8 cellular contexts compared by ENCODE assay signal in the genomic region with DNA sequence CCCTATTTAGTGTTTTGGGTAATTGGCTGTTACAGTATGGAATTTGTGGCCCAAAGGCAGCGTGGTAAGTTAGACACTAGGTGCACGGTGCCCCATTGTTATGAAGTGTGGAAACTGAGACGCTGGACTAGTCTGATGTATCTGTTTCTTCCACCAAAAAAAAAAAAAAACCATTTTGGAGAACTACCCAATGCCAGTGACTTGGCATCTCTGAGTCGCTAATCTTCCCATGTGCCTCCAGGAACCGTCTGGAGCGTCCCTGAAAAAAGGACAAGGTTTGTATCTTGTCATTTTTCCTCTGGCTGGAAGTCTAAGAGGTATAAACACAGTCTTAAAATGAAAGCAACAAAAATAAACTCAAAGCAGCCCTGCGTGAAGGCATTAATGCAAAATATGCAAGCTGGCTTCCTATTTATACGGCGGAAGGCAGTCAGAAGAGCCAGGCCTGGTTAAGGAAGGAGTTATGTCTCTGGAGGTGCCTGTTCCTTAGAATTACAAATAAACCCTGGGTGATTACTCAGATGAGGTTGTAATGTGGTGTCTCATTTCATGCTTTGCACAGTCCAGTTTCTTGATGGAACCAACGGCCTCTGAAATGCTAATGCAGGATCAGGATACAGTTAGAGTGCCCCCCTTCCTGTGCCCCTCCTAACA. TPM values are rescaled to one million over a fixed set of nuclear protein-coding genes. Genes with fewer than 3 reads are reported as not detected.
DNase-seq lines count a peak whose midpoint lies in the region; ATAC-seq, FAIRE-seq and TF ChIP-seq lines count a peak whose summit lies in the region.
"Had no signal": no experiment of that assay in that cellular context is flagged by ENCODE, and none has a peak within 500 bp of the region (broad histone marks: within the 10 kb centered on the region; RNA-seq: fewer than 3 reads in every experiment).

No MANE protein-coding gene starts in this region.

- FAIRE-seq in GM12878 (lab: Jason Lieb, UNC) = no peak

- H3K4me2 ChIP-seq in GM12878 (ENCODE audit: control insufficient read depth, insufficient read depth) = peak overlapping the region; percentile 49

- SMC1A ChIA-PET in GM12878 (lab: Charles Lee; ENCODE audit: uncharacterized antibody, unreplicated experiment) = interaction anchor here (0.6 to 1.1 kb wide), 2 partner anchors 10 to 370 kb away, joined by 3 to 7 read pairs; no protein-coding TSS in a partner anchor

- H3K9ac ChIP-seq in HUES6 (ENCODE audit: low read length) = peak overlapping the region; percentile 96
- peak overlapping the region; percentile 41 for H3K9ac ChIP-seq in GM12878 (ENCODE audit: control insufficient read depth, insufficient read depth, low read length)

- H3K4me1 ChIP-seq in HUES6 (ENCODE audit: control insufficient read depth, insufficient read depth, low read length) (peaks cover 89% of the 10 kb centered on the region), GM12878 (ENCODE audit: control insufficient read depth, insufficient read depth, low read length) (peaks cover 52% of the 10 kb centered on the region), left lung (peaks cover 69 to 95% of the 10 kb centered on the region in 2 donors)

- no peak for TF ChIP-seq EP300 in GM12878 (IDR thresholded peaks at IDR 0.05; ENCODE audit: borderline replicate concordance in 1 of 2, control insufficient read depth in 1 of 2, low read depth in 2 of 2, low read length in 2 of 2)

- H3K27me3 ChIP-seq in HUES6 (ENCODE audit: control insufficient read depth, insufficient read depth, low read length) (no peaks in the 10 kb centered on the region), GM12878 (replicated peaks in 1 of 2; ENCODE audit: control insufficient read depth in 2 of 2, insufficient read depth in 2 of 2, low read length in 1 of 2) (no peaks in the 10 kb centered on the region), left lung (no peaks in the 10 kb centered on the region)

- 2% methylated on average over 10 of the region's 10 CpGs for WGBS in GM12878 (ENCODE audit: insufficient coverage, insufficient replicate concordance, low lambda C conversion rate, missing lambda C conversion rate)

- H3K36me3 ChIP-seq in HUES6 (ENCODE audit: control insufficient read depth, insufficient read depth, low read length) (peaks cover 8% of the 10 kb centered on the region; the same call in 1 of the 2 replicates), GM12878 (ENCODE audit: control insufficient read depth in 2 of 2, insufficient read depth in 2 of 2, low read length in 1 of 2) (peaks cover 3 to 9% of the 10 kb centered on the region in 2 experiments), left lung (peaks cover 0 to 9% of the 10 kb centered on the region in 2 donors)

- TF ChIP-seq CTCF in GM12878 (IDR thresholded peaks at IDR 0.05 in 2 of 3, conservative IDR thresholded peaks at IDR 0.05 in 1 of 3; ENCODE audit: control insufficient read depth in 2 of 3, extremely low read depth in 1 of 3, insufficient read depth in 1 of 3, low read depth in 3 of 3, low read length in 3 of 3) (no peak), left lung (IDR thresholded peaks at IDR 0.05) (no peak)

- POLR2A ChIA-PET in GM12878 (lab: Charles Lee) = interaction anchor here (0.6 kb wide), 2 partner anchors 14 to 196 kb away, joined by 4 to 6 read pairs; no protein-coding TSS in a partner anchor

- intact Hi-C loops in GM12878 (cut with micrococcal nuclease; ENCODE audit: unreplicated experiment) (no loop called here), left lung (cut with DNase I) (no loop called here)

- H3K4me3 ChIP-seq in HUES6 (ENCODE audit: low read depth, low read length) = no peak overlapping the region; the same call in 1 of the 2 replicates
- H3K4me3 ChIP-seq in GM12878 = peak overlapping the region; percentile 37; the same call in 1 of the 2 replicates
- H3K4me3 ChIP-seq in left lung = no peak overlapping the region

- no TSS peak for BruUV-seq in GM12878 (replicated peaks; lab: Mats Ljungman, UMichigan)

- no peaks in the 10 kb centered on the region; the same call in 1 of the 2 replicates for H4K20me1 ChIP-seq in GM12878 (ENCODE audit: control insufficient read depth, insufficient read depth)

- in situ Hi-C loops in GM12878 (cut with MboI) = no loop called here

- DNase-seq in GM12878 (ENCODE audit: low read depth, low spot score) (no peak), left lung (no peak), NCI-H748 (lab: John Stamatoyannopoulos, UW; ENCODE audit: unreplicated experiment) (no peak), NCI-H2171 treated with DMSO at 0.1 percent for 48 hours (lab: John Stamatoyannopoulos, UW) (no peak), mucosa of gallbladder (ENCODE audit: low spot score) (no peak)
- DNase-seq: stimulated activated CD4-positive, alpha-beta T cell treated with anti-CD3 and anti-CD28 coated beads, Interleukin-12 subunit alpha, Interleukin-12 subunit beta, amount 100 ng/mL, for 4 hours had no signal

- H2AFZ ChIP-seq in GM12878 (ENCODE audit: control insufficient read depth, low read depth, low read length) = no peak overlapping the region

- no peak for TF ChIP-seq POLR2A in GM12878 (IDR thresholded peaks at IDR 0.05; ENCODE audit: low read depth, low read length)

- H3K27ac ChIP-seq in HUES6 (ENCODE audit: low read depth, low read length) (peak overlapping the region; percentile 97), GM12878 (ENCODE audit: control insufficient read depth, insufficient read depth) (peak overlapping the region; percentile 55), left lung (peak overlapping the region; percentile 86 to 93), temporal lobe (ENCODE audit: low read depth, low read length) (peak overlapping the region; percentile 87)

- no peak for ATAC-seq in GM12878
- ATAC-seq in left lung = no peak

- H3K9me3 ChIP-seq in HUES6 (ENCODE audit: control insufficient read depth, insufficient read depth, low read depth, low read length) (no peaks in the 10 kb centered on the region), GM12878 (replicated peaks; ENCODE audit: control insufficient read depth, insufficient read depth, low read length) (no peaks in the 10 kb centered on the region), left lung (no peaks in the 10 kb centered on the region)

- CTCF ChIA-PET in GM12878 (lab: Yijun Ruan, JAX) = interaction anchor here (0.6 to 1.4 kb wide), 5 partner anchors 11 to 220 kb away, joined by 3 to 6 read pairs (median 3); no protein-coding TSS in a partner anchor

- RAD21 ChIA-PET in GM12878 (lab: Charles Lee; ENCODE audit: unreplicated experiment) = interaction anchor here (0.5 kb wide), 1 partner anchor 9 kb away, joined by 4 read pairs; no protein-coding TSS in a partner anchor

- no peak for TF ChIP-seq RAD21 in GM12878 (IDR thresholded peaks at IDR 0.05; ENCODE audit: insufficient read depth, low read depth, low read length)

- peaks cover 77% of the 10 kb centered on the region for H3K79me2 ChIP-seq in GM12878 (ENCODE audit: control insufficient read depth, insufficient read depth, low read length)

RNA-seq across cellular contexts. Expression of gene ACTN4, which starts 20.2 kb away (rescaled TPM):
- 94.9 and 116 TPM in 2 replicates for total RNA-seq in GM12878 (2013; cell fraction: nucleolus; rRNA removed)
- total RNA-seq in GM12878 (2014; rRNA removed) = 131 and 173 TPM in 2 replicates
- total RNA-seq in GM12878 (2014; rRNA removed; fragmentation: Illumina TruSeq; extraction: Trizol) = 26.9 and 30.4 TPM in 2 replicates
- 278 and 293 TPM in 2 replicates for total RNA-seq in GM12878 (2021)
- polyA plus RNA-seq in GM12878 (2011; ENCODE audit: low read depth) = 84.3 TPM
- 40.0 and 127 TPM in 2 replicates for polyA plus RNA-seq in GM12878 (2011; rRNA removed)
- polyA plus RNA-seq in GM12878 (2011; cell fraction: cytosol; rRNA removed) = 71.1 and 76.5 TPM in 2 replicates
- 300 and 637 TPM in 2 replicates for polyA plus RNA-seq in GM12878 (2011; cell fraction: nucleus; rRNA removed)
- 113 and 154 TPM in 2 replicates for polyA plus RNA-seq in GM12878 (2012)
- 99.2 and 135 TPM in 2 replicates for polyA plus RNA-seq in GM12878 (2014; fragmentation: Illumina TruSeq; extraction: Trizol)
- 1 to 10 TPM; 2.4 to 6.7 TPM for polyA plus RNA-seq in GM12878 (2014; fragmentation: Nextera tagmentation; extraction: Ambion mirVana)
- polyA plus RNA-seq in GM12878 (2014; rRNA removed) = 123 and 187 TPM in 2 replicates
- 10 to 100 TPM; 37.9 to 45.7 TPM for polyA plus RNA-seq in GM12878 (2016; fragmentation: Nextera tagmentation; extraction: Ambion mirVana)
- 59.8 and 89.6 TPM in 2 replicates for polyA minus RNA-seq in GM12878 (2011; rRNA and poly(A)+ RNA removed)
- 39.3 and 47.6 TPM in 2 replicates for polyA minus RNA-seq in GM12878 (2011; cell fraction: cytosol; rRNA and poly(A)+ RNA removed)
- polyA minus RNA-seq in GM12878 (2011; cell fraction: nucleus; rRNA and poly(A)+ RNA removed) = 27.4 and 67.4 TPM in 2 replicates
- 100 to 1,000 TPM; 576 to 647 TPM for total RNA-seq in left lung
- 51.9 TPM for total RNA-seq in temporal lobe
- total RNA-seq in mucosa of gallbladder = 628 TPM

RNA-seq across cellular contexts. Expression of gene EIF3K, which starts 48.7 kb away (rescaled TPM):
- total RNA-seq in GM12878 (2013; cell fraction: nucleolus; rRNA removed) = 94.4 and 105 TPM in 2 replicates
- total RNA-seq in GM12878 (2014; rRNA removed) = 454 and 468 TPM in 2 replicates
- total RNA-seq in GM12878 (2014; rRNA removed; fragmentation: Illumina TruSeq; extraction: Trizol) = 344 and 358 TPM in 2 replicates
- 378 and 384 TPM in 2 replicates for total RNA-seq in GM12878 (2021)
- polyA plus RNA-seq in GM12878 (2011; ENCODE audit: low read depth) = 241 TPM
- 156 and 330 TPM in 2 replicates for polyA plus RNA-seq in GM12878 (2011; rRNA removed)
- 865 and 965 TPM in 2 replicates for polyA plus RNA-seq in GM12878 (2011; cell fraction: cytosol; rRNA removed)
- polyA plus RNA-seq in GM12878 (2011; cell fraction: nucleus; rRNA removed) = 352 and 437 TPM in 2 replicates
- 356 and 358 TPM in 2 replicates for polyA plus RNA-seq in GM12878 (2012)
- 862 and 927 TPM in 2 replicates for polyA plus RNA-seq in GM12878 (2014; fragmentation: Illumina TruSeq; extraction: Trizol)
- 100 to 1,000 TPM; 715 to 863 TPM for polyA plus RNA-seq in GM12878 (2014; fragmentation: Nextera tagmentation; extraction: Ambion mirVana)
- polyA plus RNA-seq in GM12878 (2014; rRNA removed) = 515 and 596 TPM in 2 replicates
- 100 to 1,000 TPM; 393 to 403 TPM for polyA plus RNA-seq in GM12878 (2016; fragmentation: Nextera tagmentation; extraction: Ambion mirVana)
- polyA minus RNA-seq in GM12878 (2011; rRNA and poly(A)+ RNA removed) = 377 and 421 TPM in 2 replicates
- polyA minus RNA-seq in GM12878 (2011; cell fraction: cytosol; rRNA and poly(A)+ RNA removed) = 139 and 152 TPM in 2 replicates
- 57.3 and 75.5 TPM in 2 replicates for polyA minus RNA-seq in GM12878 (2011; cell fraction: nucleus; rRNA and poly(A)+ RNA removed)
- total RNA-seq in left lung = 100 to 1,000 TPM; 184 to 224 TPM
- total RNA-seq in temporal lobe = 89.0 TPM
- 233 TPM for total RNA-seq in mucosa of gallbladder

RNA-seq across cellular contexts. Expression of gene MAP4K1, which starts 49.9 kb away (rescaled TPM):
- 240 and 254 TPM in 2 replicates for total RNA-seq in GM12878 (2013; cell fraction: nucleolus; rRNA removed)
- total RNA-seq in GM12878 (2014; rRNA removed) (107 and 123 TPM in 2 replicates), GM12878 (2014; rRNA removed; fragmentation: Illumina TruSeq; extraction: Trizol) (58.1 and 72.6 TPM in 2 replicates), GM12878 (2021) (294 and 306 TPM in 2 replicates), left lung (10 to 100 TPM in 1 of 2 donors, 1 to 10 TPM in 1; 6.1 to 10.7 TPM), temporal lobe (0.49 TPM), mucosa of gallbladder (8.2 TPM)
- polyA plus RNA-seq in GM12878 (2011; ENCODE audit: low read depth) = 90.5 TPM
- polyA plus RNA-seq in GM12878 (2011; rRNA removed) (95.5 and 243 TPM in 2 replicates), GM12878 (2014; fragmentation: Illumina TruSeq; extraction: Trizol) (122 and 157 TPM in 2 replicates), GM12878 (2014; fragmentation: Nextera tagmentation; extraction: Ambion mirVana) (10 to 100 TPM; 39.2 to 92.6 TPM), GM12878 (2014; rRNA removed) (117 and 145 TPM in 2 replicates), GM12878 (2016; fragmentation: Nextera tagmentation; extraction: Ambion mirVana) (100 to 1,000 TPM; 220 to 263 TPM)
- 202 and 251 TPM in 2 replicates for polyA plus RNA-seq in GM12878 (2011; cell fraction: cytosol; rRNA removed)
- 631 and 739 TPM in 2 replicates for polyA plus RNA-seq in GM12878 (2011; cell fraction: nucleus; rRNA removed)
- polyA plus RNA-seq in GM12878 (2012) = 149 and 285 TPM in 2 replicates
- 132 and 137 TPM in 2 replicates for polyA minus RNA-seq in GM12878 (2011; rRNA and poly(A)+ RNA removed)
- 101 and 112 TPM in 2 replicates for polyA minus RNA-seq in GM12878 (2011; cell fraction: cytosol; rRNA and poly(A)+ RNA removed)
- 127 and 184 TPM in 2 replicates for polyA minus RNA-seq in GM12878 (2011; cell fraction: nucleus; rRNA and poly(A)+ RNA removed)
